24 cellular contexts compared by ENCODE assay signal in genomic region chr16:11447272-11447671, GRCh38.
"Had no signal": no experiment of that assay in that cellular context is flagged by ENCODE, and none has a peak within 500 bp of the region (broad histone marks: within the 10 kb centered on the region; RNA-seq: fewer than 3 reads in every experiment).

No MANE protein-coding gene starts in this region.

- H3K4me3 ChIP-seq: MG63 had no signal

- H3K27ac ChIP-seq: KMS-11 had no signal

- H3K27me3 ChIP-seq: MG63 had no signal

- DNase-seq: Karpas-422, Kasumi-1, MG63, MM.1S, MV-4-11, NCI-H1048, NCI-H1417 treated with DMSO at 0.1 percent for 48 hours, NCI-H1436, NCI-H1436 treated with DMSO at 0.1 percent for 48 hours, NCI-H1694, NCI-H1694 treated with DMSO at 0.1 percent for 48 hours, NCI-H187, NCI-H187 treated with DMSO at 0.1 percent for 48 hours, NCI-H1930, NCI-H2029, NCI-H2029 treated with DMSO at 0.1 percent for 48 hours, NCI-H2081 treated with DMSO at 0.1 percent for 48 hours, NCI-H2227 treated with DMSO at 0.1 percent for 48 hours, NCI-H226, NCI-H446, NCI-H446 treated with DMSO at 0.1 percent for 48 hours, NCI-H510A, NCI-H510A treated with DMSO at 0.1 percent for 48 hours had no signal

- H3K36me3 ChIP-seq: MG63 had no signal

- H3K4me2 ChIP-seq: KMS-11 had no signal

- H3K9me3 ChIP-seq: MG63 had no signal
